In genomic region chr16:50190292-50190691, GRCh38 we compare ENCODE assay signal across 27 cellular contexts.
"Had no signal": no experiment of that assay in that cellular context is flagged by ENCODE, and none has a peak within 500 bp of the region (broad histone marks: within the 10 kb centered on the region; RNA-seq: fewer than 3 reads in every experiment).

No MANE protein-coding gene starts in this region.

- ATAC-seq: effector memory CD8-positive, alpha-beta T cell; esophagus mucosa; gastrocnemius medialis; heart right ventricle; left cardiac atrium; left lung; left ventricle myocardium superior; lower lobe of right lung; mucosa of descending colon had no signal

- H3K27ac Mint-ChIP-seq: dendritic cell treated with granulocyte-macrophage colony-stimulating factor and Interleukin-4, amounts not matched to agents 40 ng/mL and 50 ng/mL, for 4 days; effector memory CD8-positive, alpha-beta T cell; endodermal cell; mesothelial cell of epicardium had no signal

- H3K27me3 Mint-ChIP-seq: dendritic cell treated with granulocyte-macrophage colony-stimulating factor and Interleukin-4, amounts not matched to agents 40 ng/mL and 50 ng/mL, for 4 days; effector memory CD8-positive, alpha-beta T cell had no signal

- H3K27me3 ChIP-seq: colonic mucosa, esophagus squamous epithelium, gastrocnemius medialis, heart right ventricle, left lung had no signal

- H3K4me3 ChIP-seq: colonic mucosa, esophagus squamous epithelium, gastrocnemius medialis, heart right ventricle, left lung, lower lobe of right lung, mucosa of descending colon had no signal

- H3K36me3 ChIP-seq: colonic mucosa, esophagus squamous epithelium, gastrocnemius medialis, heart right ventricle, left lung, lower lobe of right lung had no signal

- H3K27ac ChIP-seq: colonic mucosa, epithelial cell of prostate, esophagus squamous epithelium, gastrocnemius medialis, heart right ventricle, left lung, lower lobe of right lung had no signal

- H3K4me3 Mint-ChIP-seq: dendritic cell treated with granulocyte-macrophage colony-stimulating factor and Interleukin-4, amounts not matched to agents 40 ng/mL and 50 ng/mL, for 4 days; effector memory CD8-positive, alpha-beta T cell; endodermal cell; mesothelial cell of epicardium had no signal

- FAIRE-seq: endometrium, islet of Langerhans, keratinocyte had no signal

- H3K9me3 Mint-ChIP-seq: dendritic cell treated with granulocyte-macrophage colony-stimulating factor and Interleukin-4, amounts not matched to agents 40 ng/mL and 50 ng/mL, for 4 days; effector memory CD8-positive, alpha-beta T cell; endodermal cell; mesothelial cell of epicardium had no signal

- H3K4me1 ChIP-seq: colonic mucosa had no signal

- H3K9me3 ChIP-seq: colonic mucosa, esophagus squamous epithelium, gastrocnemius medialis, heart right ventricle, left lung, lower lobe of right lung, mucosa of descending colon had no signal

- DNase-seq: colonic mucosa; cortex of kidney; effector CD8-positive, alpha-beta T cell; effector memory CD8-positive, alpha-beta T cell; endodermal cell; erythroblast; esophagus squamous epithelium; foreskin fibroblast; foreskin melanocyte; gastrocnemius medialis; glutamatergic neuron; head of caudate nucleus; heart right ventricle; hippocampal formation; left cardiac atrium; left lung; left ventricle myocardium superior; lower lobe of right lung; mesenchymal stem cell; mucosa of descending colon had no signal

- H3K36me3 Mint-ChIP-seq: mesothelial cell of epicardium had no signal
